20 cellular contexts compared by ENCODE assay signal in genomic region chr22:47040486-47041145, GRCh38.
"Had no signal": no experiment of that assay in that cellular context is flagged by ENCODE, and none has a peak within 500 bp of the region (broad histone marks: within the 10 kb centered on the region; RNA-seq: fewer than 3 reads in every experiment).

No MANE protein-coding gene starts in this region.

- H3K4me1 ChIP-seq: heart right ventricle had no signal

- H3K27me3 Mint-ChIP-seq: activated CD4-positive, alpha-beta T cell treated with anti-CD3 and anti-CD28 coated beads, Interleukin-2, amount 10 ng/mL, durations not matched to agents 24 days and 14 days; activated naive CD8-positive, alpha-beta T cell treated with anti-CD3 and anti-CD28 coated beads, Interleukin-2, amount 50 U/mL, for 24 hours; activated T-cell treated with anti-CD3 and anti-CD28 coated beads, Interleukin-2, amount 50 U/mL, for 24 hours; central memory CD8-positive, alpha-beta T cell; naive thymus-derived CD8-positive, alpha-beta T cell; stimulated activated memory B cell treated with anti-CD40 and anti-IgM and Interleukin-4, amounts not matched to agents 10 μg/mL and 1 μg/mL and 100 μg/mL, for 72 hours had no signal

- H3K9me3 ChIP-seq: gastroesophageal sphincter, heart right ventricle, ovary had no signal

- H3K36me3 ChIP-seq: brain microvascular endothelial cell, ovary had no signal

- H3K27ac ChIP-seq: brain microvascular endothelial cell, coronary artery, gastroesophageal sphincter, heart right ventricle, ovary had no signal

- H3K27ac Mint-ChIP-seq: activated CD4-positive, alpha-beta T cell treated with anti-CD3 and anti-CD28 coated beads, Interleukin-2, amount 10 ng/mL, durations not matched to agents 24 days and 14 days; activated CD8-positive, alpha-beta T cell treated with anti-CD3 and anti-CD28 coated beads, Interleukin-2, amount 10 ng/mL, durations not matched to agents 7 days and 5 days; activated naive CD8-positive, alpha-beta T cell treated with anti-CD3 and anti-CD28 coated beads, Interleukin-2, amount 50 U/mL, for 24 hours; activated T-cell treated with anti-CD3 and anti-CD28 coated beads, Interleukin-2, amount 50 U/mL, for 24 hours; activated T-helper 2 cell treated with anti-CD3 and anti-CD28 coated beads, Interferon-gamma antibody, Interleukin-2, Interleukin-4, amounts not matched to agents 10 μg/mL and 5 μg/mL and 100 μg/mL, durations not matched to agents 14 hours and 24 hours and 36 hours; stimulated activated memory B cell treated with anti-CD40 and anti-IgM and Interleukin-4, amounts not matched to agents 10 μg/mL and 1 μg/mL and 100 μg/mL, for 72 hours had no signal

- H3K27me3 ChIP-seq: brain microvascular endothelial cell, gastroesophageal sphincter, heart right ventricle, ovary had no signal

- H3K4me3 ChIP-seq: coronary artery, gastroesophageal sphincter, heart right ventricle, ovary had no signal

- H3K9me3 Mint-ChIP-seq: activated CD4-positive, alpha-beta T cell treated with anti-CD3 and anti-CD28 coated beads, Interleukin-2, amount 10 ng/mL, durations not matched to agents 24 days and 14 days; activated naive CD8-positive, alpha-beta T cell treated with anti-CD3 and anti-CD28 coated beads, Interleukin-2, amount 50 U/mL, for 24 hours; activated T-cell treated with anti-CD3 and anti-CD28 coated beads, Interleukin-2, amount 50 U/mL, for 24 hours; activated T-helper 2 cell treated with anti-CD3 and anti-CD28 coated beads, Interferon-gamma antibody, Interleukin-2, Interleukin-4, amounts not matched to agents 10 μg/mL and 5 μg/mL and 100 μg/mL, durations not matched to agents 14 hours and 24 hours and 36 hours; central memory CD8-positive, alpha-beta T cell; naive thymus-derived CD8-positive, alpha-beta T cell; stimulated activated memory B cell treated with anti-CD40 and anti-IgM and Interleukin-4, amounts not matched to agents 10 μg/mL and 1 μg/mL and 100 μg/mL, for 72 hours had no signal

- ATAC-seq: activated CD8-positive, alpha-beta T cell treated with anti-CD3 and anti-CD28 coated beads, Interleukin-2, amount 10 ng/mL, durations not matched to agents 7 days and 5 days; activated naive CD8-positive, alpha-beta T cell treated with anti-CD3 and anti-CD28 coated beads, Interleukin-2, amount 50 U/mL, for 24 hours; gastroesophageal sphincter; heart right ventricle; naive thymus-derived CD8-positive, alpha-beta T cell; sciatic nerve; stimulated activated memory B cell treated with anti-CD40 and anti-IgM and Interleukin-4, amounts not matched to agents 10 μg/mL and 1 μg/mL and 100 μg/mL, for 72 hours had no signal

- DNase-seq: activated CD4-positive, alpha-beta T cell treated with anti-CD3 and anti-CD28 coated beads, Interleukin-2, amount 10 ng/mL, durations not matched to agents 24 days and 14 days; activated CD8-positive, alpha-beta T cell treated with anti-CD3 and anti-CD28 coated beads, Interleukin-2, amount 10 ng/mL, durations not matched to agents 7 days and 5 days; activated naive CD4-positive, alpha-beta T cell treated with Interleukin-2 at 50 U/mL for 16 hours; activated naive CD8-positive, alpha-beta T cell treated with anti-CD3 and anti-CD28 coated beads, Interleukin-2, amount 50 U/mL, for 24 hours; activated T-cell treated with anti-CD3 and anti-CD28 coated beads, Interleukin-2, amount 50 U/mL, for 24 hours; anterior cingulate cortex; brain microvascular endothelial cell; kidney glomerular epithelial cell; mesendoderm; ovary; stimulated activated CD4-positive, alpha-beta T cell treated with anti-CD3 and anti-CD28 coated beads, Interleukin-4, amount 100 ng/mL, for 4 hours; T1000 had no signal

- H3K4me3 Mint-ChIP-seq: activated CD4-positive, alpha-beta T cell treated with anti-CD3 and anti-CD28 coated beads, Interleukin-2, amount 10 ng/mL, durations not matched to agents 24 days and 14 days; activated CD8-positive, alpha-beta T cell treated with anti-CD3 and anti-CD28 coated beads, Interleukin-2, amount 10 ng/mL, durations not matched to agents 7 days and 5 days; activated naive CD8-positive, alpha-beta T cell treated with anti-CD3 and anti-CD28 coated beads, Interleukin-2, amount 50 U/mL, for 24 hours; activated T-cell treated with anti-CD3 and anti-CD28 coated beads, Interleukin-2, amount 50 U/mL, for 24 hours; central memory CD8-positive, alpha-beta T cell; stimulated activated memory B cell treated with anti-CD40 and anti-IgM and Interleukin-4, amounts not matched to agents 10 μg/mL and 1 μg/mL and 100 μg/mL, for 72 hours had no signal
